8 cellular contexts compared by ENCODE assay signal in the genomic region with DNA sequence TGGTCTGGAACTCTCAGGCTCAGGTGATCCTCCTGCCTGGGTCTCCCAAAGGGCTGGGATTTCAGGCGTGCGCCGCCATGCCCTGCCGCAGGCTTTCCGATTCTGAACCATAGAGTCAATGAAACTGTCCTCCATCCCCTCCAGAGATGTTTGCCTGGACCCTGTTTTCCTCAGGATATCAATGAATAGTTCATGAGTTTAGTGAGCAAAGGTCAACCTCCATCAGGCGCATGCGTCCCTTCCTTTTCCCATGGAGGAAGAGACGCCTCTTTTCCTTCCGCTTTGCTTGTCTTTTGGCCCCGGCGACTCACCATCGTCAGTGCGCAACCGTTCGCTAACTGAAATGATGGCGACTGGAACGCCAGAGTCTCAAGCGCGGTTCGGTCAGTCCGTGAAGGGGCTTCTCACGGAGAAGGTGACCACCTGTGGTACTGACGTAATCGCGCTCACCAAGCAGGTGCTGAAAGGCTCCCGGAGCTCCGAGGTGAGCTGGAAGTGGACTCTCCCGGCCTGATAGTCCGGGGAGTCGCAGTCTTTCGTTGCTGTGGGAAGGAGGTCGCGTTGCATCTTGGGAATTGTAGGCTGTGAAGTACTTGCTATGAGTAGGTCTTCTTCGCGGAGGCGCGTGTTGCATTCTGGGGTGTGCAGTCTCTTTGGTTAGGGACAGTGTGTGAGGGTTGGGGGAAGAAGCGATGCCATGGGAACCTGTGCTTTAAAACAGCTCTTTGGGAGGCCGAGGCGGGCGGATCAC. TPM values are rescaled to one million over a fixed set of nuclear protein-coding genes. Genes with fewer than 3 reads are reported as not detected.
DNase-seq lines count a peak whose midpoint lies in the region; ATAC-seq and TF ChIP-seq lines count a peak whose summit lies in the region.

A gene with protein sequence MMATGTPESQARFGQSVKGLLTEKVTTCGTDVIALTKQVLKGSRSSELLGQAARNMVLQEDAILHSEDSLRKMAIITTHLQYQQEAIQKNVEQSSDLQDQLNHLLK (plus strand): TSS at position 316 of the 751 bp plus-strand sequence. CDS start 28 bp downstream, at position 344.

- H3K36me3 Mint-ChIP-seq in IgD-negative memory B cell = peaks cover 7% of the 10 kb centered on the region

- no peaks in the 10 kb centered on the region for H3K9me3 Mint-ChIP-seq in IgD-negative memory B cell

- DNase-seq in DMS 273 treated with DMSO at 0.1 percent for 48 hours (lab: John Stamatoyannopoulos, UW) = peak; percentile 91
- DNase-seq in OCI-M2 (lab: John Stamatoyannopoulos, UW; ENCODE audit: unreplicated experiment) = peak; percentile 74
- DNase-seq in activated T-cell treated with anti-CD3 and anti-CD28 coated beads, Interleukin-2, amount 50 U/mL, for 1 hour = peak; percentile 81
- DNase-seq in erythroblast (lab: John Stamatoyannopoulos, UW) = peak; percentile 95 to 97
- DNase-seq in stimulated activated CD8-positive, alpha-beta memory T cell treated with anti-CD3 and anti-CD28 coated beads, Interleukin-4, amount 100 ng/mL, for 48 hours = peak; percentile 86

- H3K4me1 ChIP-seq in mucosa of rectum (ENCODE audit: control insufficient read depth in 2 of 2, insufficient read depth in 2 of 2, low read length in 2 of 2) = peaks cover 0 to 3% of the 10 kb centered on the region in 2 donors

- peak within 1 kb of the TSS; percentile 90 to 98 (median 97) for H3K4me3 Mint-ChIP-seq in IgD-negative memory B cell

- H3K36me3 ChIP-seq in mucosa of rectum (ENCODE audit: control insufficient read depth in 2 of 2, insufficient read depth in 2 of 2, low read length in 2 of 2) = no peaks in the 10 kb centered on the region

- no peaks in the 10 kb centered on the region for H3K9me3 ChIP-seq in mucosa of rectum (ENCODE audit: control insufficient read depth in 2 of 2, low read length in 2 of 2)

- peak within 1 kb of the TSS; percentile 100 for H3K4me3 ChIP-seq in mucosa of rectum (ENCODE audit: low read length in 2 of 2)

- H3K27me3 Mint-ChIP-seq in IgD-negative memory B cell = no peaks in the 10 kb centered on the region

- peaks cover 4 to 7% (median 6%) of the 10 kb centered on the region in 3 donors for H3K4me1 Mint-ChIP-seq in IgD-negative memory B cell

- no peaks in the 10 kb centered on the region for H3K27me3 ChIP-seq in mucosa of rectum (ENCODE audit: control insufficient read depth in 2 of 2, insufficient read depth in 2 of 2, low read length in 2 of 2)

- H3K27ac Mint-ChIP-seq in IgD-negative memory B cell = peak within 1 kb of the TSS; percentile 80 to 99 (median 87)

- H3K9ac ChIP-seq in mucosa of rectum (ENCODE audit: low read depth in 1 of 2, low read length in 2 of 2) = peak within 1 kb of the TSS; percentile 95 to 97

- peak; percentile 97 for ATAC-seq in GM21529 (IDR thresholded peaks at IDR 0.05; ENCODE audit: unreplicated experiment)

- TF ChIP-seq POLR2A in erythroblast (IDR thresholded peaks at IDR 0.05; ENCODE audit: low read length) = peak; percentile 96

- peak within 1 kb of the TSS; percentile 96 to 97 for H3K27ac ChIP-seq in mucosa of rectum (ENCODE audit: low read depth in 2 of 2, low read length in 2 of 2)

RNA-seq across cellular contexts. Expression of the gene that starts here (rescaled TPM):
- 40.3 TPM for polyA plus RNA-seq in IgD-negative memory B cell

Comparison
In these comparisons a context has a peak if more than half of its experiments do, and no peak if none do; other contexts are left out.
1. Peak in every context shown above with its lines: DNase-seq, ATAC-seq, H3K4me3 ChIP-seq and H3K27ac ChIP-seq.